Comparison of ENCODE assay signal across 27 cellular contexts in the genomic region with DNA sequence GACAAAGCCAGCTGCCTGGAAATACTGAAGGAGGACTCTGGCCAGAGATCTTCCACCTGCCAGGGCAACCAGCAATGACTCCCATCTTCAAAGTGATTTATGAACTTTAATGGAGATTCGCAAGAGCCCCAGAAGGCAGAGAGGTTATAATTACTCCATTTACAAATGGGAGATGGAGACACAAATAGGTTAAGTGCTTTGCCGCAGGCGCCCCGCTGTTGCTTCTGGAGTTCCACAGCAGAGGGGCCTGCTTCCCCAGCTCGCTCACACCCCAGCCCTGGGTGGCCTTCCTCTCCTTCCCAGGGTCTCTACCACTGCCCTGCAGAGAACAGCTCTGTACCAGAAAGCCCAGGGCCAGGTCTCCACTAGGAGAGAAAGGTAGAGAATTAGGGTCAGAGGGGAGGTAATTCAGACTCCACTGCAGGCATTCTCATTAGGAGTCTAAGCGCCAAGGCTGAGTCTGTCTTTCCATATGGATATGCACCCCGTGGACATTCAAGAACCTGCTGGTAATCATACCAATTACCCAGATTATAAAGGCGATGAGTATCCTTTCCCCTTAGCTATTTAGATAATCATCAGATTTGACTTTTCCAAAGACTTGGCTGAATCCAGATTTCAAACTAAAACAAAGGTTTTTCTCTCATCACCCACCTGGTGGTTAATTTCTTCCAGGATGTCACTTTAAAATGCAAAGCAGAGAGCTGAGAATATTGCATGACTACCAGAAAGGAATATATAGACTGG.
"Had no signal": no experiment of that assay in that cellular context is flagged by ENCODE, and none has a peak within 500 bp of the region (broad histone marks: within the 10 kb centered on the region; RNA-seq: fewer than 3 reads in every experiment).

No MANE protein-coding gene starts in this region.

- H3K27me3 Mint-ChIP-seq: progenitor cell of endocrine pancreas had no signal

- H3K27ac ChIP-seq: brain microvascular endothelial cell, colonic mucosa, epithelial cell of prostate, left ventricle myocardium inferior, right atrium auricular region, tibial artery, vagina had no signal

- ATAC-seq: activated CD4-positive, CD25-positive, alpha-beta regulatory T cell treated with anti-CD3 and anti-CD28 coated beads, Interleukin-2, amount 50 U/mL, for 24 hours; activated naive CD8-positive, alpha-beta T cell treated with anti-CD3 and anti-CD28 coated beads, Interleukin-2, amount 50 U/mL, for 24 hours; stimulated activated naive CD8-positive, alpha-beta T cell treated with anti-CD3 and anti-CD28 coated beads, Interleukin-15, Interleukin-2, amounts not matched to agents 100 U/mL and 50 U/mL, for 24 hours had no signal

- DNase-seq: activated CD4-positive, alpha-beta T cell treated with anti-CD3 and anti-CD28 coated beads, Interleukin-2, amount 50 U/mL, for 1 hour; activated CD8-positive, alpha-beta memory T cell treated with anti-CD3 and anti-CD28 coated beads for 24 hours; activated CD8-positive, alpha-beta memory T cell treated with anti-CD3 and anti-CD28 coated beads, Interleukin-2, amount 50 U/mL, for 48 hours; activated effector memory CD4-positive, alpha-beta T cell treated with Interleukin-2 at 50 U/mL for 16 hours; activated naive CD4-positive, alpha-beta T cell treated with anti-CD3 and anti-CD28 coated beads, Interleukin-2, amount 10 ng/mL, durations not matched to agents 7 days and 5 days; activated naive CD8-positive, alpha-beta T cell treated with anti-CD3 and anti-CD28 coated beads, Interleukin-2, amount 50 U/mL, for 24 hours; activated T-cell treated with anti-CD3 and anti-CD28 coated beads, Interleukin-2, amount 50 U/mL, for 48 hours; aorta; brain microvascular endothelial cell; colonic mucosa; endodermal cell; foreskin fibroblast; hypothalamus; left ventricle myocardium inferior; mammary epithelial cell; stimulated activated CD4-positive, alpha-beta T cell treated with anti-CD3 and anti-CD28 coated beads, Interleukin-12 subunit alpha, Interleukin-12 subunit beta, amount 100 ng/mL, for 4 hours; stimulated activated CD4-positive, alpha-beta T cell treated with anti-CD3 and anti-CD28 coated beads, Interleukin-1b, Interleukin-23, amount 100 ng/mL, for 48 hours; stimulated activated CD8-positive, alpha-beta memory T cell treated with anti-CD3 and anti-CD28 coated beads, Interleukin-4, amount 100 ng/mL, for 48 hours; stimulated activated naive CD8-positive, alpha-beta T cell treated with anti-CD3 and anti-CD28 coated beads, Interleukin-15, Interleukin-2, amounts not matched to agents 100 U/mL and 50 U/mL, for 24 hours; substantia nigra; tibial artery had no signal

- H3K27ac Mint-ChIP-seq: activated naive CD4-positive, alpha-beta T cell treated with anti-CD3 and anti-CD28 coated beads, Interleukin-2, amount 10 ng/mL, durations not matched to agents 7 days and 5 days; activated naive CD8-positive, alpha-beta T cell treated with anti-CD3 and anti-CD28 coated beads, Interleukin-2, amount 50 U/mL, for 24 hours; endodermal cell; progenitor cell of endocrine pancreas had no signal

- H3K36me3 Mint-ChIP-seq: activated naive CD4-positive, alpha-beta T cell treated with anti-CD3 and anti-CD28 coated beads, Interleukin-2, amount 10 ng/mL, durations not matched to agents 7 days and 5 days had no signal

- H3K4me1 Mint-ChIP-seq: activated naive CD4-positive, alpha-beta T cell treated with anti-CD3 and anti-CD28 coated beads, Interleukin-2, amount 10 ng/mL, durations not matched to agents 7 days and 5 days; activated naive CD8-positive, alpha-beta T cell treated with anti-CD3 and anti-CD28 coated beads, Interleukin-2, amount 50 U/mL, for 24 hours; central memory CD8-positive, alpha-beta T cell had no signal

- H3K9me3 Mint-ChIP-seq: activated naive CD4-positive, alpha-beta T cell treated with anti-CD3 and anti-CD28 coated beads, Interleukin-2, amount 10 ng/mL, durations not matched to agents 7 days and 5 days; activated naive CD8-positive, alpha-beta T cell treated with anti-CD3 and anti-CD28 coated beads, Interleukin-2, amount 50 U/mL, for 24 hours; central memory CD8-positive, alpha-beta T cell; endodermal cell had no signal

- H3K36me3 ChIP-seq: brain microvascular endothelial cell, colonic mucosa, left ventricle myocardium inferior, right atrium auricular region, tibial artery, vagina had no signal

- H3K4me3 ChIP-seq: colonic mucosa, left ventricle myocardium inferior, right atrium auricular region, tibial artery, vagina had no signal

- H3K9me3 ChIP-seq: colonic mucosa, left ventricle myocardium inferior, right atrium auricular region, tibial artery, vagina had no signal

- H3K4me3 Mint-ChIP-seq: activated naive CD4-positive, alpha-beta T cell treated with anti-CD3 and anti-CD28 coated beads, Interleukin-2, amount 10 ng/mL, durations not matched to agents 7 days and 5 days; activated naive CD8-positive, alpha-beta T cell treated with anti-CD3 and anti-CD28 coated beads, Interleukin-2, amount 50 U/mL, for 24 hours; central memory CD8-positive, alpha-beta T cell; endodermal cell had no signal

- H3K27me3 ChIP-seq: brain microvascular endothelial cell, colonic mucosa, right atrium auricular region, tibial artery, vagina had no signal

- H3K4me1 ChIP-seq: colonic mucosa, left ventricle myocardium inferior, right atrium auricular region, tibial artery, vagina had no signal
